Comparison of ENCODE assay signal across 1 cellular context in genomic region chr15:79450648-79451047, GRCh38.
TF ChIP-seq lines count a peak whose summit lies in the region.

No MANE protein-coding gene starts in this region.

TF ChIP-seq in SK-N-SH treated with all-trans-retinoic acid at 6 μM for 48 hours, 23 proteins besides CTCF, POLR2A, EP300 and RAD21 (continued from another document):
- no peak for TF ChIP-seq ESRRG (CRISPR knock-in tag; IDR thresholded peaks at IDR 0.05)
- TF ChIP-seq, protein P1, sequence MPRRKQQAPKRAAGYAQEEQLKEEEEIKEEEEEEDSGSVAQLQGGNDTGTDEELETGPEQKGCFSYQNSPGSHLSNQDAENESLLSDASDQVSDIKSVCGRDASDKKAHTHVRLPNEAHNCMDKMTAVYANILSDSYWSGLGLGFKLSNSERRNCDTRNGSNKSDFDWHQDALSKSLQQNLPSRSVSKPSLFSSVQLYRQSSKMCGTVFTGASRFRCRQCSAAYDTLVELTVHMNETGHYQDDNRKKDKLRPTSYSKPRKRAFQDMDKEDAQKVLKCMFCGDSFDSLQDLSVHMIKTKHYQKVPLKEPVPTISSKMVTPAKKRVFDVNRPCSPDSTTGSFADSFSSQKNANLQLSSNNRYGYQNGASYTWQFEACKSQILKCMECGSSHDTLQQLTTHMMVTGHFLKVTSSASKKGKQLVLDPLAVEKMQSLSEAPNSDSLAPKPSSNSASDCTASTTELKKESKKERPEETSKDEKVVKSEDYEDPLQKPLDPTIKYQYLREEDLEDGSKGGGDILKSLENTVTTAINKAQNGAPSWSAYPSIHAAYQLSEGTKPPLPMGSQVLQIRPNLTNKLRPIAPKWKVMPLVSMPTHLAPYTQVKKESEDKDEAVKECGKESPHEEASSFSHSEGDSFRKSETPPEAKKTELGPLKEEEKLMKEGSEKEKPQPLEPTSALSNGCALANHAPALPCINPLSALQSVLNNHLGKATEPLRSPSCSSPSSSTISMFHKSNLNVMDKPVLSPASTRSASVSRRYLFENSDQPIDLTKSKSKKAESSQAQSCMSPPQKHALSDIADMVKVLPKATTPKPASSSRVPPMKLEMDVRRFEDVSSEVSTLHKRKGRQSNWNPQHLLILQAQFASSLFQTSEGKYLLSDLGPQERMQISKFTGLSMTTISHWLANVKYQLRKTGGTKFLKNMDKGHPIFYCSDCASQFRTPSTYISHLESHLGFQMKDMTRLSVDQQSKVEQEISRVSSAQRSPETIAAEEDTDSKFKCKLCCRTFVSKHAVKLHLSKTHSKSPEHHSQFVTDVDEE (CRISPR knock-in tag; IDR thresholded peaks at IDR 0.05): no peak
- no peak for TF ChIP-seq GLIS3 (CRISPR knock-in tag; IDR thresholded peaks at IDR 0.05)
- no peak for TF ChIP-seq PPARA (CRISPR knock-in tag; IDR thresholded peaks at IDR 0.05; ENCODE audit: borderline replicate concordance)
- TF ChIP-seq, protein P2, sequence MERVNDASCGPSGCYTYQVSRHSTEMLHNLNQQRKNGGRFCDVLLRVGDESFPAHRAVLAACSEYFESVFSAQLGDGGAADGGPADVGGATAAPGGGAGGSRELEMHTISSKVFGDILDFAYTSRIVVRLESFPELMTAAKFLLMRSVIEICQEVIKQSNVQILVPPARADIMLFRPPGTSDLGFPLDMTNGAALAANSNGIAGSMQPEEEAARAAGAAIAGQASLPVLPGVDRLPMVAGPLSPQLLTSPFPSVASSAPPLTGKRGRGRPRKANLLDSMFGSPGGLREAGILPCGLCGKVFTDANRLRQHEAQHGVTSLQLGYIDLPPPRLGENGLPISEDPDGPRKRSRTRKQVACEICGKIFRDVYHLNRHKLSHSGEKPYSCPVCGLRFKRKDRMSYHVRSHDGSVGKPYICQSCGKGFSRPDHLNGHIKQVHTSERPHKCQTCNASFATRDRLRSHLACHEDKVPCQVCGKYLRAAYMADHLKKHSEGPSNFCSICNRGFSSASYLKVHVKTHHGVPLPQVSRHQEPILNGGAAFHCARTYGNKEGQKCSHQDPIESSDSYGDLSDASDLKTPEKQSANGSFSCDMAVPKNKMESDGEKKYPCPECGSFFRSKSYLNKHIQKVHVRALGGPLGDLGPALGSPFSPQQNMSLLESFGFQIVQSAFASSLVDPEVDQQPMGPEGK (CRISPR knock-in tag; IDR thresholded peaks at IDR 0.05; ENCODE audit: borderline replicate concordance): no peak
- TF ChIP-seq ISL1 (CRISPR knock-in tag; IDR thresholded peaks at IDR 0.05): no peak
TF ChIP-seq in SK-N-SH treated with all-trans-retinoic acid at 6 μM for 48 hours: peak in this region for 0.
